ENCODE assay signal across 9 cellular contexts in the genomic region with DNA sequence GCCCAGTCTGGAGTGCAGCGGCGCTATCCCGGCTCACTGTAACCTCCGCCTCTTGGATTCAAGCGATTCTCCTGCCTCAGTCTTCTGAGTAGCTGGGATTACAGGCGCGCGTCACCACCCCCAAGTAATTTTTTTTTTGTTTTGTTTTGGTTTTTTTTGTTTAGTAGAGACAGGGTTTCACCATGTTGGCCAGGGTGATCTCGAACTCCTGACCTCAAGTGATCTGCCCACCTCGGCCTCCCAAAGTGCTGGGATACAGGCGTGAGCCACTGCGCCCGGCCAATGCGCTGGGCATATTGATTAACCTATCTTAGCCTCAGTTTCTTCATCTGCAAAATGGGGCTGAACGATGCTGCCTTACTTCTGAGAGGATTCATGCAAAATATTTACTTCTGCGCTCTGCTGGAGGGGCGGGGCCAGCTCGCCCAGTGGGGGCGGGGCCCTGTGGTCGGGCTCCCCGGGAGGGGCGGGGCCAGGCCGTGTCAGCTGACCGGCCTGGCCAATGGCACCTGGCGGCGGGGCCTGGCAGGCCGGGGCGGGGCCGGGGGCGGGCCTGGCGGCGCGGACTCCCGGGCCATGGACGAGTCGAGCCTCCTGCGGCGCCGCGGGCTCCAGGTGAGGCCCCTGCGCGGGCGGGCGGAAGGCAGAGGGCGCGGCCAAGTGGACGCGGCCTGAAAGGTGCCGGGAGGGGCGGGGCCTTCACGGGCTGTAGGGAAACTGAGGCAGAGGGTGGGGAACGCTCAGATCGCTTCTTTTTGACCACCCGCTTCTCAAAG. TPM values are rescaled to one million over a fixed set of nuclear protein-coding genes. Genes with fewer than 3 reads are reported as not detected.
A peak's percentile ranks its signal among the peaks of the same experiment; 100 is the strongest.
DNase-seq lines count a peak whose midpoint lies in the region; ATAC-seq and TF ChIP-seq lines count a peak whose summit lies in the region.
"Had no signal": no experiment of that assay in that cellular context is flagged by ENCODE, and none has a peak within 500 bp of the region (broad histone marks: within the 10 kb centered on the region; RNA-seq: fewer than 3 reads in every experiment).

Gene MAST3 (plus strand): TSS at position 562 of the 776 bp plus-strand sequence. CDS start 15 bp downstream, at position 577.

- WGBS in heart right ventricle, 2 donors, result 22 to 23% methylated on average over 54 of the region's 54 CpGs
- 45 to 65% methylated on average over 17 to 26 of the region's 54 CpGs for WGBS in upper lobe of left lung, 2 donors

- in situ Hi-C loops in KBM-7 (cut with MboI; ENCODE audit: low pct_unique_long_range_greater_than_20kb, low sequenced_read_pairs), result no loop called here

- no peak for TF ChIP-seq CTCF in heart right ventricle (IDR thresholded peaks at IDR 0.05)
- no peak for TF ChIP-seq CTCF in upper lobe of left lung (IDR thresholded peaks at IDR 0.05)

- H3K4me3 ChIP-seq in heart right ventricle (peak within 1 kb of the TSS in 9 of 10 donors; percentile 1 to 63 (median 47)), upper lobe of left lung (peak within 1 kb of the TSS; percentile 30 to 57 (median 48))

- no peaks in the 10 kb centered on the region for H3K9me3 ChIP-seq in heart right ventricle
- no peaks in the 10 kb centered on the region for H3K9me3 ChIP-seq in upper lobe of left lung

- H3K27me3 ChIP-seq in heart right ventricle (peaks cover 0 to 54% (median 34%) of the 10 kb centered on the region in 7 donors), upper lobe of left lung (no peaks in the 10 kb centered on the region)

- peak in 1 of 4 donors; percentile 48 for TF ChIP-seq POLR2A in upper lobe of left lung (IDR thresholded peaks at IDR 0.05)

- TF ChIP-seq EP300 in upper lobe of left lung (IDR thresholded peaks at IDR 0.05), result no peak

- ATAC-seq in GM21423 (IDR thresholded peaks at IDR 0.05; ENCODE audit: unreplicated experiment) (peak; percentile 64), heart right ventricle (peak; percentile 88 to 96 (median 90)), upper lobe of left lung (ENCODE audit: low FRiP score in 2 of 2) (peak; percentile 92 to 97)

- peak; percentile 75 for DNase-seq in CMK (ENCODE audit: low read depth)
- DNase-seq in KBM-7, result peak; percentile 62
- DNase-seq in T-helper 1 cell, result peak; percentile 87 to 96 (median 89)
- DNase-seq in activated naive CD8-positive, alpha-beta T cell treated with anti-CD3 and anti-CD28 coated beads, Interleukin-2, amount 50 U/mL, for 16 hours (ENCODE audit: low read depth, low spot score), result peak; percentile 78
- peak; percentile 59 to 82 for DNase-seq in heart right ventricle
- peak; percentile 95 for DNase-seq in posterior vena cava (ENCODE audit: low spot score)
- DNase-seq in upper lobe of left lung, result peak; percentile 96 to 98

- H3K4me1 ChIP-seq in heart right ventricle (peaks cover 0 to 23% (median 14%) of the 10 kb centered on the region in 9 donors), upper lobe of left lung (peaks cover 18 to 28% (median 19%) of the 10 kb centered on the region in 4 donors)

- H3K36me3 ChIP-seq in heart right ventricle, result no peaks in the 10 kb centered on the region
- no peaks in the 10 kb centered on the region for H3K36me3 ChIP-seq in upper lobe of left lung

- H3K27ac ChIP-seq in heart right ventricle, result peak within 1 kb of the TSS in 1 of 10 donors; percentile 65
- peak within 1 kb of the TSS in 2 of 4 donors; percentile 49 to 73 for H3K27ac ChIP-seq in upper lobe of left lung
- H3K27ac ChIP-seq: epithelial cell of prostate had no signal

- intact Hi-C loops in heart right ventricle (cut with DNase I) (no loop called here), posterior vena cava (cut with DNase I) (no loop called here)

RNA-seq across cellular contexts. Expression of gene MAST3, which starts in this region (rescaled TPM):
- total RNA-seq in heart right ventricle (1 to 10 TPM; 2.8 to 6.4 (median 4.6) TPM), posterior vena cava (1 to 10 TPM; 5.6 to 7.1 TPM), upper lobe of left lung (10 to 100 TPM in 4 of 6 donors, 1 to 10 TPM in 2; 9.3 to 67.1 (median 27.5) TPM)
- polyA plus RNA-seq in heart right ventricle, result 1 to 10 TPM; 1.5 to 2.6 TPM
